ENCODE assay signal across 11 cellular contexts in the genomic region with DNA sequence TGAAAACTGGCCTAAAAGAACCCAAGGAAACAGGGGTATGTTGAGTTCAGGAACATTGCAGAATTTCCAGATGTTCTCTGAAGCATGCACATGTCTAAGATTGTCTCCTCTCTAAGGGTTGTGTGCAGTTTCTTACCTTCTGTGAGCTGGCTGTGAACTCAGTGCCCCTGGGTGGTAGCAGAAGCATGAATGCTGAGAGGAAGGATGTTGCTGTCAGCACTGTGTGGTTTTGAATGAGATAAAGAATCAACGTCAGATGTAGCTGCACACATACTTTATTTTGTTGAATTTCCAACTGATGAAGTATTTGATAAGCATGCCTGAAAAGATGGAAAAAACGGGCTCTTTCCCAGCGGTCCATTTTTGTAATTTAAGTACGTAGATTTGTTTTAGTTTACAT. TPM values are rescaled to one million over a fixed set of nuclear protein-coding genes. Genes with fewer than 3 reads are reported as not detected.
DNase-seq lines count a peak whose midpoint lies in the region; ATAC-seq and TF ChIP-seq lines count a peak whose summit lies in the region.
"Had no signal": no experiment of that assay in that cellular context is flagged by ENCODE, and none has a peak within 500 bp of the region (broad histone marks: within the 10 kb centered on the region; RNA-seq: fewer than 3 reads in every experiment).

No MANE protein-coding gene starts in this region.

- intact Hi-C loops in heart left ventricle (cut with DNase I) (no loop called here), cardiac septum (cut with DNase I) (no loop called here)

- H3K4me3 ChIP-seq in heart left ventricle, result no peak overlapping the region
- H3K4me3 ChIP-seq: body of pancreas, PC-9 had no signal

- in situ Hi-C loops in GM13976 (cut with MboI; ENCODE audit: low sequenced_read_pairs, unreplicated experiment), result no loop called here

- H3K4me1 Mint-ChIP-seq in stimulated activated naive CD8-positive, alpha-beta T cell treated with anti-CD3 and anti-CD28 coated beads, Interleukin-15, Interleukin-2, amounts not matched to agents 100 ng/mL and 50 ng/mL, for 24 hours (ENCODE audit: low read depth), result peaks cover 45% of the 10 kb centered on the region

- ATAC-seq in heart left ventricle, result peak; percentile 35 to 85 (median 60)

- no peaks in the 10 kb centered on the region for H3K27me3 ChIP-seq in heart left ventricle
- H3K27me3 ChIP-seq: body of pancreas had no signal

- TF ChIP-seq POLR2A in heart left ventricle (IDR thresholded peaks at IDR 0.05), result no peak

- H3K9me3 Mint-ChIP-seq in stimulated activated naive CD8-positive, alpha-beta T cell treated with anti-CD3 and anti-CD28 coated beads, Interleukin-15, Interleukin-2, amounts not matched to agents 100 ng/mL and 50 ng/mL, for 24 hours, result no peaks in the 10 kb centered on the region

- DNase-seq in heart left ventricle (peak in 2 of 5 donors; percentile 11 to 22), cardiac septum (ENCODE audit: low spot score) (no peak), NCI-H774 (lab: John Stamatoyannopoulos, UW) (no peak), GM13976 (ENCODE audit: low spot score) (no peak), T1000 (lab: John Stamatoyannopoulos, UW) (no peak)
- DNase-seq in activated CD4-positive, alpha-beta T cell treated with anti-CD3 and anti-CD28 coated beads for 48 hours, result peak; percentile 61
- DNase-seq in effector CD4-positive, alpha-beta T cell, result peak; percentile 29
- DNase-seq: C1 segment of cervical spinal cord, PC-9 had no signal

- peak overlapping the region in 11 of 12 donors; percentile 30 to 90 (median 62) for H3K27ac ChIP-seq in heart left ventricle
- H3K27ac ChIP-seq: body of pancreas, PC-9 had no signal

- H3K27me3 Mint-ChIP-seq in stimulated activated naive CD8-positive, alpha-beta T cell treated with anti-CD3 and anti-CD28 coated beads, Interleukin-15, Interleukin-2, amounts not matched to agents 100 ng/mL and 50 ng/mL, for 24 hours, result no peaks in the 10 kb centered on the region

- 39 to 54% (median 44%) methylated on average over 4 of the region's 4 CpGs for WGBS in heart left ventricle, 4 donors

- peaks cover 0 to 35% (median 9%) of the 10 kb centered on the region in 12 donors for H3K4me1 ChIP-seq in heart left ventricle
- H3K4me1 ChIP-seq: body of pancreas had no signal

- H3K9me3 ChIP-seq in heart left ventricle, result no peaks in the 10 kb centered on the region
- H3K9me3 ChIP-seq: body of pancreas had no signal

- H3K36me3 Mint-ChIP-seq in stimulated activated naive CD8-positive, alpha-beta T cell treated with anti-CD3 and anti-CD28 coated beads, Interleukin-15, Interleukin-2, amounts not matched to agents 100 ng/mL and 50 ng/mL, for 24 hours (ENCODE audit: low read depth), result no peaks in the 10 kb centered on the region

- peak overlapping the region; percentile 59 for H3K27ac Mint-ChIP-seq in stimulated activated naive CD8-positive, alpha-beta T cell treated with anti-CD3 and anti-CD28 coated beads, Interleukin-15, Interleukin-2, amounts not matched to agents 100 ng/mL and 50 ng/mL, for 24 hours

- no peaks in the 10 kb centered on the region for H3K36me3 ChIP-seq in heart left ventricle

- peak overlapping the region; percentile 30 for H3K4me3 Mint-ChIP-seq in stimulated activated naive CD8-positive, alpha-beta T cell treated with anti-CD3 and anti-CD28 coated beads, Interleukin-15, Interleukin-2, amounts not matched to agents 100 ng/mL and 50 ng/mL, for 24 hours

- TF ChIP-seq CTCF in heart left ventricle (IDR thresholded peaks at IDR 0.05) (no peak), GM13976 (IDR thresholded peaks at IDR 0.05; ENCODE audit: borderline replicate concordance, control extremely low read depth, extremely low read depth, insufficient read depth, missing control alignments) (no peak)

RNA-seq across cellular contexts. Expression of gene CD38, which starts 23.8 kb away (rescaled TPM):
- total RNA-seq in heart left ventricle, result 10 to 100 TPM in 3 of 9 donors, 1 to 10 TPM in 6; 1.0 to 12.4 (median 3.0) TPM
- 1 to 10 TPM; 1.8 to 2.1 TPM for polyA plus RNA-seq in heart left ventricle
- total RNA-seq in cardiac septum, result 0.92 TPM

RNA-seq across cellular contexts. Expression of gene BST1, which starts 51.5 kb away (rescaled TPM):
- total RNA-seq in heart left ventricle (10 to 100 TPM in 1 of 9 donors, 1 to 10 TPM in 8; 1.3 to 18.4 (median 2.1) TPM), cardiac septum (2.5 TPM)
- polyA plus RNA-seq in heart left ventricle, result 1 to 10 TPM; 1.9 to 2.5 TPM

Comparison
In these comparisons a context has a peak if more than half of its experiments do, and no peak if none do; other contexts are left out.
1. DNase-seq: peak in activated CD4-positive, alpha-beta T cell treated with anti-CD3 and anti-CD28 coated beads for 48 hours (single experiment) and effector CD4-positive, alpha-beta T cell (single experiment); none in cardiac septum (single experiment), NCI-H774 (single experiment), GM13976 (single experiment) and T1000 (single experiment).